8 cellular contexts compared by ENCODE assay signal in the genomic region with DNA sequence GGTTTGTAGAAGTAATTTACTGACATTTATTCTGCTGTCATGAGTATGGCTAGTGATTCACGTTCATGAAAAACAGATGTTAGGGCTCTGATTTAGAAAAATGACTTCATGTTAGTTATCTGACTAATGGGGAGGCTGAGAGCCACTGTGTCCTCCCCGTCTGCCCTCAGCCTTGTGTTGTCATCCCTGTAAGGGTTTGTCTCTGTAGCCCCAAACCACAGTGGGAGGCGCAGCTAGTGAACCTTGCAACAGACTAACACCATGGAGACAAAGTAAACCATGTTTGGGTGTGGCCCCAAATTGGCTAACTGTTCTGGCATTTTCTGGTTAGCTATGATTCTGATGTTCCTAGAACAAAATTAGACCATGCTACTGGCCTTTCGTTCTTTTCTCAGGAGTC.
DNase-seq lines count a peak whose midpoint lies in the region; ATAC-seq and TF ChIP-seq lines count a peak whose summit lies in the region.

No MANE protein-coding gene starts in this region.

- ATAC-seq in HG03196 (IDR thresholded peaks at IDR 0.05; ENCODE audit: unreplicated experiment) (peak; percentile 41), T-cell (replicated peaks in 1 of 4) (peak; percentile 68 to 85 (median 70))

- DNase-seq in GM10248 (ENCODE audit: extremely low spot score) (peak; percentile 73), T-cell (peak; percentile 50 to 96 (median 88)), amniotic stem cell (lab: John Stamatoyannopoulos, UW) (peak; percentile 97), kidney epithelial cell (ENCODE audit: low read depth) (peak; percentile 99), DMS 273 (lab: John Stamatoyannopoulos, UW; ENCODE audit: unreplicated experiment) (no peak), NCI-H2029 treated with DMSO at 0.1 percent for 48 hours (lab: John Stamatoyannopoulos, UW) (no peak)
- DNase-seq in stimulated activated CD4-positive, alpha-beta T cell treated with anti-CD3 and anti-CD28 coated beads, Interleukin-4, amount 100 ng/mL, for 48 hours (ENCODE audit: low read depth in 2 of 2), result peak; percentile 64 to 81

- no peaks in the 10 kb centered on the region for H3K9me3 Mint-ChIP-seq in T-cell

- H3K36me3 Mint-ChIP-seq in T-cell, result no peaks in the 10 kb centered on the region

- no peak for TF ChIP-seq CTCF in GM10248 (IDR thresholded peaks at IDR 0.05; ENCODE audit: control extremely low read depth, extremely low read depth, low read depth, missing control alignments)
- TF ChIP-seq CTCF in kidney epithelial cell (IDR thresholded peaks at IDR 0.05; ENCODE audit: insufficient read depth, low read length, poor library complexity, severe bottlenecking), result no peak

- peak overlapping the region; percentile 60 to 64 (median 63) for H3K4me3 Mint-ChIP-seq in T-cell

- peaks cover 53 to 60% (median 54%) of the 10 kb centered on the region in 3 donors for H3K4me1 Mint-ChIP-seq in T-cell

- CTCF ChIA-PET in GM10248 (lab: Yijun Ruan, JAX) (interaction anchor here (1.3 to 9.4 kb wide), 4 partner anchors 10 to 58 kb away, joined by 3 to 120 read pairs (median 5); no protein-coding TSS in a partner anchor), T-cell (lab: Charles Lee) (interaction anchor here (0.6 to 5.6 kb wide), 12 partner anchors 8 to 211 kb away, joined by 3 to 99 read pairs (median 6); no protein-coding TSS in a partner anchor)

- H3K4me3 ChIP-seq in kidney epithelial cell (ENCODE audit: low read depth, low read length), result no peak overlapping the region

- POLR2A ChIA-PET in GM10248 (lab: Yijun Ruan, JAX), result interaction anchor here (0.7 to 0.8 kb wide), 2 partner anchors 14 to 70 kb away, joined by 3 to 4 read pairs; no protein-coding TSS in a partner anchor
- POLR2A ChIA-PET in T-cell (lab: Charles Lee), result interaction anchor here (0.6 to 5.9 kb wide), 16 partner anchors 9 to 433 kb away, joined by 3 to 152 read pairs (median 6); no protein-coding TSS in a partner anchor

- peak overlapping the region; percentile 99 to 100 for H3K27ac Mint-ChIP-seq in T-cell

- no peaks in the 10 kb centered on the region for H3K36me3 ChIP-seq in kidney epithelial cell (ENCODE audit: control insufficient read depth, insufficient read depth, low read length)

- no peaks in the 10 kb centered on the region for H3K27me3 Mint-ChIP-seq in T-cell

- H3K27me3 ChIP-seq in kidney epithelial cell (ENCODE audit: control insufficient read depth, insufficient read depth, low read length), result no peaks in the 10 kb centered on the region

Comparison
In these comparisons a context has a peak if more than half of its experiments do, and no peak if none do; other contexts are left out.
1. DNase-seq: peak in GM10248 (single experiment), T-cell (34 of 34), amniotic stem cell (single experiment), kidney epithelial cell (single experiment) and stimulated activated CD4-positive, alpha-beta T cell treated with anti-CD3 and anti-CD28 coated beads, Interleukin-4, amount 100 ng/mL, for 48 hours (2 of 2); none in DMS 273 (single experiment) and NCI-H2029 treated with DMSO at 0.1 percent for 48 hours (single experiment).